ENCODE assay signal across 1 cellular context in the genomic region with DNA sequence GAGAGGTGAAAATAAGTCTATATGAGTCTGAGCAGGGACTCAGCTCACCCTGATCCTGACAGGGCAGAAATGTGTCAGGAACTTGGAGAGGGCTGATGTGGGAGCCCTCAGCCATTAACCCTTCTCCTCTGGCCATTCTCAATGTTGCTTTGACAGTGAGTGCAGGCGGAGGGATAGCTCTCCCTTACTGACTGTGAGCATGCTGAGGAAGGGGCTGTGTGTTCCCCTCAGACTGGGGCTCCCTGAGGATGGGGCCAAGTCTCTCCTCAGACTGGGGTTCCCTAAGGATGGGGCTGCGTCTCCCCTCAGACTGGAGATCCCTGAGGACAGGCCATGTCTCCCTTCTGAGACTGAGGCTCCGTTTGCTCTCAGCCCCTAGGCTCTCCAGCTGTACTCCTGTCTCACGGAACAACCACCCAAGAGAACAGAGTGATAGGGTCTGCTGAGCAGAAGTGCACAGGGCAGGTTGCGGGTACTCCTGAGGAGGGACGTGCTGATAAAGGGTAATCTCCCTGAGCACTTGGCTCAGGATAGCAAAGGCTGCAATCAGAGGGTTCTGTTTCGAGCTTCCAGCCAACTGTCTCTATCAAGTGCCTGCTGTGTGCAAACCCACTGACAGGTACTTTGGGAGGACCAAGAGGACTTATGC.
TF ChIP-seq lines count a peak whose summit lies in the region.

No MANE protein-coding gene starts in this region.

TF ChIP-seq in K562, 482 proteins besides CTCF, POLR2A, EP300 and RAD21 (continued from another document and continues in another):
- TF ChIP-seq, protein P1, sequence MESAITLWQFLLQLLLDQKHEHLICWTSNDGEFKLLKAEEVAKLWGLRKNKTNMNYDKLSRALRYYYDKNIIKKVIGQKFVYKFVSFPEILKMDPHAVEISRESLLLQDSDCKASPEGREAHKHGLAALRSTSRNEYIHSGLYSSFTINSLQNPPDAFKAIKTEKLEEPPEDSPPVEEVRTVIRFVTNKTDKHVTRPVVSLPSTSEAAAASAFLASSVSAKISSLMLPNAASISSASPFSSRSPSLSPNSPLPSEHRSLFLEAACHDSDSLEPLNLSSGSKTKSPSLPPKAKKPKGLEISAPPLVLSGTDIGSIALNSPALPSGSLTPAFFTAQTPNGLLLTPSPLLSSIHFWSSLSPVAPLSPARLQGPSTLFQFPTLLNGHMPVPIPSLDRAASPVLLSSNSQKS (CRISPR knock-in tag; IDR thresholded peaks at IDR 0.05): no peak
- TF ChIP-seq JUNB (CRISPR knock-in tag; conservative IDR thresholded peaks at IDR 0.05) (no peak), ZNF395 (CRISPR knock-in tag; IDR thresholded peaks at IDR 0.05) (no peak), TAF15 (IDR thresholded peaks at IDR 0.05; ENCODE audit: low read depth, low read length) (no peak), PREB (CRISPR knock-in tag; IDR thresholded peaks at IDR 0.05) (no peak), HDAC3 (IDR thresholded peaks at IDR 0.05; ENCODE audit: borderline replicate concordance, partially characterized antibody) (no peak), HMG20A (CRISPR knock-in tag; conservative IDR thresholded peaks at IDR 0.05) (no peak), ZNF655 (CRISPR knock-in tag; IDR thresholded peaks at IDR 0.05) (no peak), ZNF589 (CRISPR knock-in tag; IDR thresholded peaks at IDR 0.05; ENCODE audit: low read depth) (no peak), SIN3B (IDR thresholded peaks at IDR 0.05; ENCODE audit: low read depth) (no peak), ZBTB9 (CRISPR knock-in tag; IDR thresholded peaks at IDR 0.05) (no peak), KLF16 (IDR thresholded peaks at IDR 0.05) (peak; percentile 80; the same call in 1 of the 2 replicates), ARID1B (IDR thresholded peaks at IDR 0.05) (peak; percentile 88), BRF1 (IDR thresholded peaks at IDR 0.05; ENCODE audit: borderline replicate concordance, extremely low read depth, insufficient read length) (no peak), NCOA1 (IDR thresholded peaks at IDR 0.05; ENCODE audit: low read depth) (no peak; the same call in 1 of the 2 replicates), HEY1 (CRISPR knock-in tag; IDR thresholded peaks at IDR 0.05; ENCODE audit: borderline replicate concordance) (no peak), ZNF224 (CRISPR knock-in tag; IDR thresholded peaks at IDR 0.05) (no peak), MYC (IDR thresholded peaks at IDR 0.05; ENCODE audit: low read depth, low read length) (no peak), MYC (CRISPR knock-in tag; IDR thresholded peaks at IDR 0.05; ENCODE audit: borderline replicate concordance, low read depth) (no peak), HMGN3 (IDR thresholded peaks at IDR 0.05; ENCODE audit: borderline replicate concordance, extremely low read depth, insufficient read length, low read depth, low read length) (no peak), CHCHD3 (CRISPR knock-in tag; IDR thresholded peaks at IDR 0.05) (no peak), ZNF354B (CRISPR knock-in tag; IDR thresholded peaks at IDR 0.05) (no peak), GTF2A2 (tag; IDR thresholded peaks at IDR 0.05) (no peak), ZBTB49 (CRISPR knock-in tag; IDR thresholded peaks at IDR 0.05; ENCODE audit: borderline replicate concordance) (no peak), ZNF76 (CRISPR knock-in tag; IDR thresholded peaks at IDR 0.05; ENCODE audit: borderline replicate concordance) (no peak), HDGF (IDR thresholded peaks at IDR 0.05) (no peak), ZNF121 (CRISPR knock-in tag; conservative IDR thresholded peaks at IDR 0.05) (no peak), ILF3 (IDR thresholded peaks at IDR 0.05; ENCODE audit: borderline replicate concordance) (no peak), CC2D1A (IDR thresholded peaks at IDR 0.05) (peak; percentile 54; the same call in 1 of the 2 replicates), ZNF696 (CRISPR knock-in tag; conservative IDR thresholded peaks at IDR 0.05) (no peak), CBFA2T3 (IDR thresholded peaks at IDR 0.05) (peak; percentile 95), ZNF445 (CRISPR knock-in tag; IDR thresholded peaks at IDR 0.05; ENCODE audit: low read depth) (no peak), SREBF2 (CRISPR knock-in tag; IDR thresholded peaks at IDR 0.05) (no peak), KDM5B (IDR thresholded peaks at IDR 0.05; ENCODE audit: insufficient replicate concordance, low read depth, low read length) (no peak), TCF7L2 (IDR thresholded peaks at IDR 0.05; ENCODE audit: low read depth, low read length) (no peak), MED1 (CRISPR knock-in tag; IDR thresholded peaks at IDR 0.05; ENCODE audit: borderline replicate concordance) (no peak), NCOA2 (IDR thresholded peaks at IDR 0.05; ENCODE audit: partially characterized antibody in 2 of 2) (no peak), CBFA2T2 (conservative IDR thresholded peaks at IDR 0.05) (peak; percentile 90), MAFF (IDR thresholded peaks at IDR 0.05; ENCODE audit: low read length) (no peak), ZNF217 (CRISPR knock-in tag; IDR thresholded peaks at IDR 0.05) (no peak), MTF1 (CRISPR knock-in tag; IDR thresholded peaks at IDR 0.05; ENCODE audit: borderline replicate concordance) (no peak)
- TF ChIP-seq, protein P2, sequence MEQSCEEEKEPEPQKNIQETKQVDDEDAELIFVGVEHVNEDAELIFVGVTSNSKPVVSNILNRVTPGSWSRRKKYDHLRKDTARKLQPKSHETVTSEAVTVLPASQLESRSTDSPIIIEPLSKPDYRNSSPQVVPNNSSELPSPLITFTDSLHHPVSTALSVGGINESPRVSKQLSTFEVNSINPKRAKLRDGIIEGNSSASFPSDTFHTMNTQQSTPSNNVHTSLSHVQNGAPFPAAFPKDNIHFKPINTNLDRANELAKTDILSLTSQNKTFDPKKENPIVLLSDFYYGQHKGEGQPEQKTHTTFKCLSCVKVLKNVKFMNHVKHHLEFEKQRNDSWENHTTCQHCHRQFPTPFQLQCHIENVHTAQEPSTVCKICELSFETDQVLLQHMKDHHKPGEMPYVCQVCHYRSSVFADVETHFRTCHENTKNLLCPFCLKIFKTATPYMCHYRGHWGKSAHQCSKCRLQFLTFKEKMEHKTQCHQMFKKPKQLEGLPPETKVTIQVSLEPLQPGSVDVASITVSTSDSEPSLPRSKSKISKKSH (CRISPR knock-in tag; IDR thresholded peaks at IDR 0.05): no peak
- TF ChIP-seq, protein P3, sequence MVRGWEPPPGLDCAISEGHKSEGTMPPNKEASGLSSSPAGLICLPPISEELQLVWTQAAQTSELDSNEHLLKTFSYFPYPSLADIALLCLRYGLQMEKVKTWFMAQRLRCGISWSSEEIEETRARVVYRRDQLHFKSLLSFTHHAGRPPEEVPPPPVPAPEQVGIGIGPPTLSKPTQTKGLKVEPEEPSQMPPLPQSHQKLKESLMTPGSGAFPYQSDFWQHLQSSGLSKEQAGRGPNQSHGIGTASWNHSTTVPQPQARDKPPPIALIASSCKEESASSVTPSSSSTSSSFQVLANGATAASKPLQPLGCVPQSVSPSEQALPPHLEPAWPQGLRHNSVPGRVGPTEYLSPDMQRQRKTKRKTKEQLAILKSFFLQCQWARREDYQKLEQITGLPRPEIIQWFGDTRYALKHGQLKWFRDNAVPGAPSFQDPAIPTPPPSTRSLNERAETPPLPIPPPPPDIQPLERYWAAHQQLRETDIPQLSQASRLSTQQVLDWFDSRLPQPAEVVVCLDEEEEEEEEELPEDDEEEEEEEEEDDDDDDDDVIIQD (CRISPR knock-in tag; IDR thresholded peaks at IDR 0.05): no peak
- TF ChIP-seq, protein P4, sequence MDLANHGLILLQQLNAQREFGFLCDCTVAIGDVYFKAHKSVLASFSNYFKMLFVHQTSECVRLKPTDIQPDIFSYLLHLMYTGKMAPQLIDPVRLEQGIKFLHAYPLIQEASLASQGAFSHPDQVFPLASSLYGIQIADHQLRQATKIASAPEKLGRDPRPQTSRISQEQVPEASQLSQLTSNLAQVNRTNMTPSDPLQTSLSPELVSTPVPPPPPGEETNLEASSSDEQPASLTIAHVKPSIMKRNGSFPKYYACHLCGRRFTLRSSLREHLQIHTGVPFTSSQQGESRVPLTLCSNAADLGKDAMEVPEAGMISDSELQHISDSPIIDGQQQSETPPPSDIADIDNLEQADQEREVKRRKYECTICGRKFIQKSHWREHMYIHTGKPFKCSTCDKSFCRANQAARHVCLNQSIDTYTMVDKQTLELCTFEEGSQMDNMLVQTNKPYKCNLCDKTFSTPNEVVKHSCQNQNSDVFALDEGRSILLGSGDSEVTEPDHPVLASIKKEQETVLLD (IDR thresholded peaks at IDR 0.05): peak; percentile 63; the same call in 1 of the 2 replicates
- TF ChIP-seq, protein P5, sequence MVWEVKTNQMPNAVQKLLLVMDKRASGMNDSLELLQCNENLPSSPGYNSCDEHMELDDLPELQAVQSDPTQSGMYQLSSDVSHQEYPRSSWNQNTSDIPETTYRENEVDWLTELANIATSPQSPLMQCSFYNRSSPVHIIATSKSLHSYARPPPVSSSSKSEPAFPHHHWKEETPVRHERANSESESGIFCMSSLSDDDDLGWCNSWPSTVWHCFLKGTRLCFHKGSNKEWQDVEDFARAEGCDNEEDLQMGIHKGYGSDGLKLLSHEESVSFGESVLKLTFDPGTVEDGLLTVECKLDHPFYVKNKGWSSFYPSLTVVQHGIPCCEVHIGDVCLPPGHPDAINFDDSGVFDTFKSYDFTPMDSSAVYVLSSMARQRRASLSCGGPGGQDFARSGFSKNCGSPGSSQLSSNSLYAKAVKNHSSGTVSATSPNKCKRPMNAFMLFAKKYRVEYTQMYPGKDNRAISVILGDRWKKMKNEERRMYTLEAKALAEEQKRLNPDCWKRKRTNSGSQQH (CRISPR knock-in tag; IDR thresholded peaks at IDR 0.05): no peak
- TF ChIP-seq, protein P6, sequence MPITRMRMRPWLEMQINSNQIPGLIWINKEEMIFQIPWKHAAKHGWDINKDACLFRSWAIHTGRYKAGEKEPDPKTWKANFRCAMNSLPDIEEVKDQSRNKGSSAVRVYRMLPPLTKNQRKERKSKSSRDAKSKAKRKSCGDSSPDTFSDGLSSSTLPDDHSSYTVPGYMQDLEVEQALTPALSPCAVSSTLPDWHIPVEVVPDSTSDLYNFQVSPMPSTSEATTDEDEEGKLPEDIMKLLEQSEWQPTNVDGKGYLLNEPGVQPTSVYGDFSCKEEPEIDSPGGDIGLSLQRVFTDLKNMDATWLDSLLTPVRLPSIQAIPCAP (CRISPR knock-in tag; IDR thresholded peaks at IDR 0.05; ENCODE audit: borderline replicate concordance): no peak
- TF ChIP-seq, protein P7, sequence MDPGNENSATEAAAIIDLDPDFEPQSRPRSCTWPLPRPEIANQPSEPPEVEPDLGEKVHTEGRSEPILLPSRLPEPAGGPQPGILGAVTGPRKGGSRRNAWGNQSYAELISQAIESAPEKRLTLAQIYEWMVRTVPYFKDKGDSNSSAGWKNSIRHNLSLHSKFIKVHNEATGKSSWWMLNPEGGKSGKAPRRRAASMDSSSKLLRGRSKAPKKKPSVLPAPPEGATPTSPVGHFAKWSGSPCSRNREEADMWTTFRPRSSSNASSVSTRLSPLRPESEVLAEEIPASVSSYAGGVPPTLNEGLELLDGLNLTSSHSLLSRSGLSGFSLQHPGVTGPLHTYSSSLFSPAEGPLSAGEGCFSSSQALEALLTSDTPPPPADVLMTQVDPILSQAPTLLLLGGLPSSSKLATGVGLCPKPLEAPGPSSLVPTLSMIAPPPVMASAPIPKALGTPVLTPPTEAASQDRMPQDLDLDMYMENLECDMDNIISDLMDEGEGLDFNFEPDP (CRISPR knock-in tag; IDR thresholded peaks at IDR 0.05): no peak
